ENCODE assay signal across 8 cellular contexts in genomic region chr1:207797229-207797973, GRCh38. TPM values are rescaled to one million over a fixed set of nuclear protein-coding genes. Genes with fewer than 3 reads are reported as not detected.
DNase-seq lines count a peak whose midpoint lies in the region; ATAC-seq and TF ChIP-seq lines count a peak whose summit lies in the region.

No MANE protein-coding gene starts in this region.

- no peaks in the 10 kb centered on the region for H3F3A ChIP-seq in neural cell (ENCODE audit: insufficient read depth, low read length, poor library complexity, severe bottlenecking)

- peak; percentile 75 for ATAC-seq in GM21381 (IDR thresholded peaks at IDR 0.05; ENCODE audit: unreplicated experiment)

- no peaks in the 10 kb centered on the region for H3K9me2 ChIP-seq in neural cell (ENCODE audit: insufficient read depth, low read length)

- H2AFZ ChIP-seq in neural cell (ENCODE audit: low read depth, low read length) = no peak overlapping the region

- H3K27me3 ChIP-seq in neural cell (ENCODE audit: insufficient read depth, low read depth, low read length) = no peaks in the 10 kb centered on the region

- H3K9me3 ChIP-seq in neural cell (ENCODE audit: low read length) = no peaks in the 10 kb centered on the region

- DNase-seq in CMK (ENCODE audit: low read depth) (peak; percentile 53), HuH-7 (ENCODE audit: low spot score) (peak; percentile 63), RKO (ENCODE audit: low spot score) (peak; percentile 92), fibroblast of peridontal ligament (ENCODE audit: extremely low read depth) (peak; percentile 94), stromal cell of bone marrow (ENCODE audit: low read depth) (peak; percentile 87)
- DNase-seq in activated T-cell treated with anti-CD3 and anti-CD28 coated beads, Interleukin-2, amount 50 U/mL, for 48 hours = peak; percentile 86 to 89

- no peak for TF ChIP-seq EP300 in neural cell (conservative IDR thresholded peaks at IDR 0.05; ENCODE audit: poor library complexity, severe bottlenecking)

- peaks cover 5% of the 10 kb centered on the region for H3K36me3 ChIP-seq in neural cell (ENCODE audit: insufficient read depth, low read length)

- H3K4me2 ChIP-seq in neural cell (ENCODE audit: low read length) = no peak overlapping the region

- TF ChIP-seq CTCF in neural cell (IDR thresholded peaks at IDR 0.05; ENCODE audit: poor library complexity, severe bottlenecking) = peak; percentile 81

- H3K27ac ChIP-seq in neural cell (ENCODE audit: low read length) = no peak overlapping the region

- H3K9ac ChIP-seq in neural cell (ENCODE audit: low read length) = no peak overlapping the region

- H3K4me3 ChIP-seq in neural cell (ENCODE audit: low read length) = no peak overlapping the region

- H3K79me2 ChIP-seq in neural cell (replicated peaks; ENCODE audit: insufficient read depth, low read length) = no peaks in the 10 kb centered on the region

- no peaks in the 10 kb centered on the region for H4K20me1 ChIP-seq in neural cell (ENCODE audit: insufficient read depth)

- TF ChIP-seq RAD21 in neural cell (conservative IDR thresholded peaks at IDR 0.05) = peak; percentile 67

TF ChIP-seq in neural cell, 6 proteins besides CTCF, POLR2A, EP300 and RAD21:
- TF ChIP-seq, protein P1, sequence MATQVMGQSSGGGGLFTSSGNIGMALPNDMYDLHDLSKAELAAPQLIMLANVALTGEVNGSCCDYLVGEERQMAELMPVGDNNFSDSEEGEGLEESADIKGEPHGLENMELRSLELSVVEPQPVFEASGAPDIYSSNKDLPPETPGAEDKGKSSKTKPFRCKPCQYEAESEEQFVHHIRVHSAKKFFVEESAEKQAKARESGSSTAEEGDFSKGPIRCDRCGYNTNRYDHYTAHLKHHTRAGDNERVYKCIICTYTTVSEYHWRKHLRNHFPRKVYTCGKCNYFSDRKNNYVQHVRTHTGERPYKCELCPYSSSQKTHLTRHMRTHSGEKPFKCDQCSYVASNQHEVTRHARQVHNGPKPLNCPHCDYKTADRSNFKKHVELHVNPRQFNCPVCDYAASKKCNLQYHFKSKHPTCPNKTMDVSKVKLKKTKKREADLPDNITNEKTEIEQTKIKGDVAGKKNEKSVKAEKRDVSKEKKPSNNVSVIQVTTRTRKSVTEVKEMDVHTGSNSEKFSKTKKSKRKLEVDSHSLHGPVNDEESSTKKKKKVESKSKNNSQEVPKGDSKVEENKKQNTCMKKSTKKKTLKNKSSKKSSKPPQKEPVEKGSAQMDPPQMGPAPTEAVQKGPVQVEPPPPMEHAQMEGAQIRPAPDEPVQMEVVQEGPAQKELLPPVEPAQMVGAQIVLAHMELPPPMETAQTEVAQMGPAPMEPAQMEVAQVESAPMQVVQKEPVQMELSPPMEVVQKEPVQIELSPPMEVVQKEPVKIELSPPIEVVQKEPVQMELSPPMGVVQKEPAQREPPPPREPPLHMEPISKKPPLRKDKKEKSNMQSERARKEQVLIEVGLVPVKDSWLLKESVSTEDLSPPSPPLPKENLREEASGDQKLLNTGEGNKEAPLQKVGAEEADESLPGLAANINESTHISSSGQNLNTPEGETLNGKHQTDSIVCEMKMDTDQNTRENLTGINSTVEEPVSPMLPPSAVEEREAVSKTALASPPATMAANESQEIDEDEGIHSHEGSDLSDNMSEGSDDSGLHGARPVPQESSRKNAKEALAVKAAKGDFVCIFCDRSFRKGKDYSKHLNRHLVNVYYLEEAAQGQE (IDR thresholded peaks at IDR 0.05; ENCODE audit: borderline replicate concordance) = no peak
- peak; percentile 74 for TF ChIP-seq SMC3 (conservative IDR thresholded peaks at IDR 0.05; ENCODE audit: poor library complexity)

RNA-seq across cellular contexts. Expression of gene CD46, which starts 45.5 kb away (rescaled TPM):
- polyA plus RNA-seq in neural cell = 351 and 393 TPM in 2 replicates
- polyA minus RNA-seq in neural cell = 187 and 205 TPM in 2 replicates
